Comparison of ENCODE assay signal across 1 cellular context in genomic region chr11:128985880-128986279, GRCh38.
TF ChIP-seq lines count a peak whose summit lies in the region.

No MANE protein-coding gene starts in this region.

TF ChIP-seq in GM12878, 131 proteins besides CTCF, POLR2A, EP300 and RAD21 (continued from another document):
- TF ChIP-seq CBFB (IDR thresholded peaks at IDR 0.05; ENCODE audit: low read depth), result no peak
- TF ChIP-seq ATF2 (IDR thresholded peaks at IDR 0.05; ENCODE audit: low read length), result no peak
- no peak for TF ChIP-seq CHD1 (IDR thresholded peaks at IDR 0.05; ENCODE audit: low read depth, low read length)
- TF ChIP-seq ZNF217 (IDR thresholded peaks at IDR 0.05), result no peak
TF ChIP-seq in GM12878: peak in this region for 0.
